ENCODE assay signal across 1 cellular context in genomic region chr17:27339836-27340550, GRCh38.
TF ChIP-seq lines count a peak whose summit lies in the region.

No MANE protein-coding gene starts in this region.

TF ChIP-seq in IMR-90, 13 proteins besides CTCF, POLR2A, EP300 and RAD21 (continued from another document):
- TF ChIP-seq USF2 (IDR thresholded peaks at IDR 0.05; ENCODE audit: low read depth, low read length) = no peak
- TF ChIP-seq MAFK (IDR thresholded peaks at IDR 0.05; ENCODE audit: low read depth, low read length) = no peak
- TF ChIP-seq RCOR1 (IDR thresholded peaks at IDR 0.05; ENCODE audit: insufficient replicate concordance, low read length) = no peak
- TF ChIP-seq CEBPB (IDR thresholded peaks at IDR 0.05; ENCODE audit: low read depth, low read length) = no peak
- no peak for TF ChIP-seq FOS (IDR thresholded peaks at IDR 0.05; ENCODE audit: low read depth, low read length)
- TF ChIP-seq MAZ (IDR thresholded peaks at IDR 0.05; ENCODE audit: borderline replicate concordance, low read depth, low read length) = no peak
- TF ChIP-seq MXI1 (IDR thresholded peaks at IDR 0.05; ENCODE audit: borderline replicate concordance, low read depth, low read length) = no peak
- TF ChIP-seq BHLHE40 (IDR thresholded peaks at IDR 0.05; ENCODE audit: low read depth, low read length) = no peak
- TF ChIP-seq SMC3 (IDR thresholded peaks at IDR 0.05; ENCODE audit: low read depth, low read length) = no peak
